In genomic region chr5:59125961-59126360, GRCh38 we compare ENCODE assay signal across 11 cellular contexts.
DNase-seq lines count a peak whose midpoint lies in the region; TF ChIP-seq lines count a peak whose summit lies in the region.
"Had no signal": no experiment of that assay in that cellular context is flagged by ENCODE, and none has a peak within 500 bp of the region (broad histone marks: within the 10 kb centered on the region; RNA-seq: fewer than 3 reads in every experiment).

No MANE protein-coding gene starts in this region.

- H3K4me3 ChIP-seq in HEK293 (ENCODE audit: low read depth, low read length) = no peak overlapping the region
- no peak overlapping the region for H3K4me3 ChIP-seq in brain microvascular endothelial cell (ENCODE audit: low read depth, low read length)
- peak overlapping the region; percentile 26 to 60 for H3K4me3 ChIP-seq in muscle layer of duodenum (ENCODE audit: low read depth in 1 of 2, low read length in 2 of 2)
- peak overlapping the region; percentile 40 for H3K4me3 ChIP-seq in suprapubic skin

- in situ Hi-C loops in brain microvascular endothelial cell (cut with HindIII; ENCODE audit: low pct_ligation_motif_present, low sequenced_read_pairs) = no loop called here

- H3K27me3 ChIP-seq in brain microvascular endothelial cell (replicated peaks) = no peaks in the 10 kb centered on the region
- no peaks in the 10 kb centered on the region for H3K27me3 ChIP-seq in muscle layer of duodenum (ENCODE audit: low read depth, low read length)
- no peaks in the 10 kb centered on the region for H3K27me3 ChIP-seq in suprapubic skin

- H3K9me3 ChIP-seq in HEK293 (ENCODE audit: control insufficient read depth, insufficient read depth, low read depth, low read length) (no peaks in the 10 kb centered on the region), muscle layer of duodenum (ENCODE audit: control insufficient read depth in 1 of 2, low read length in 2 of 2) (no peaks in the 10 kb centered on the region), suprapubic skin (no peaks in the 10 kb centered on the region)
- H3K9me3 ChIP-seq: thoracic aorta had no signal

- H3K27ac ChIP-seq in HEK293 (ENCODE audit: extremely low read depth, low read depth, low read length) (no peak overlapping the region), brain microvascular endothelial cell (peak overlapping the region; percentile 96), muscle layer of duodenum (ENCODE audit: low read length) (peak overlapping the region; percentile 87), suprapubic skin (no peak overlapping the region)
- H3K27ac ChIP-seq: thoracic aorta had no signal

- TF ChIP-seq EP300 in suprapubic skin (IDR thresholded peaks at IDR 0.05) = no peak

- H3K4me1 ChIP-seq in HEK293 (ENCODE audit: control insufficient read depth, insufficient read depth, low read length) (peaks cover 36% of the 10 kb centered on the region), muscle layer of duodenum (ENCODE audit: control insufficient read depth in 1 of 2, insufficient read depth in 2 of 2, low read length in 2 of 2) (peaks cover 17 to 23% of the 10 kb centered on the region in 2 donors), suprapubic skin (peaks cover 17% of the 10 kb centered on the region)

- CTCF ChIA-PET in HEK293 (lab: Yijun Ruan, JAX) = interaction anchor here (0.6 kb wide), 1 partner anchor 56 kb away, joined by 3 read pairs; no protein-coding TSS in a partner anchor

- TF ChIP-seq CTCF in HEK293 (tag by site-specific recombination; IDR thresholded peaks at IDR 0.05) (no peak), brain microvascular endothelial cell (IDR thresholded peaks at IDR 0.05; ENCODE audit: low read depth, low read length, missing control alignments) (no peak), suprapubic skin (IDR thresholded peaks at IDR 0.05) (no peak)

- TF ChIP-seq POLR2A in suprapubic skin (IDR thresholded peaks at IDR 0.05) = no peak

- 67% methylated on average over 2 of the region's 2 CpGs for WGBS in suprapubic skin

- H3K36me3 ChIP-seq in HEK293 (ENCODE audit: control insufficient read depth in 2 of 2, insufficient read depth in 1 of 2, low read length in 2 of 2) = no peaks in the 10 kb centered on the region
- H3K36me3 ChIP-seq in brain microvascular endothelial cell (replicated peaks) = no peaks in the 10 kb centered on the region
- H3K36me3 ChIP-seq in muscle layer of duodenum (ENCODE audit: control insufficient read depth in 1 of 2, insufficient read depth in 2 of 2, low read length in 2 of 2) = no peaks in the 10 kb centered on the region
- H3K36me3 ChIP-seq in suprapubic skin = no peaks in the 10 kb centered on the region
- H3K36me3 ChIP-seq: thoracic aorta had no signal

- POLR2A ChIA-PET in HEK293 (lab: Yijun Ruan, JAX) = no interaction called here

- DNase-seq in brain microvascular endothelial cell = no peak
- DNase-seq in suprapubic skin (ENCODE audit: low spot score in 2 of 2) = no peak
- no peak for DNase-seq in LoVo (ENCODE audit: low spot score)
- DNase-seq in stimulated activated CD8-positive, alpha-beta memory T cell treated with anti-CD3 and anti-CD28 coated beads, Interleukin-4, amount 100 ng/mL, for 48 hours = no peak
- DNase-seq in NCI-H1417 treated with DMSO at 0.1 percent for 48 hours (lab: John Stamatoyannopoulos, UW) = no peak
- DNase-seq: DMS 273 treated with DMSO at 0.1 percent for 48 hours; effector CD4-positive, alpha-beta T cell; NCI-H1694 treated with DMSO at 0.1 percent for 48 hours had no signal

TF ChIP-seq in HEK293, 187 proteins besides CTCF, POLR2A, EP300 and RAD21:
- TF ChIP-seq ZNF366 (tag by site-specific recombination; conservative IDR thresholded peaks at IDR 0.05) = peak; percentile 83
- no peak for TF ChIP-seq ZBTB48 (tag by site-specific recombination; IDR thresholded peaks at IDR 0.05)
- peak; percentile 45; the same call in 1 of the 2 replicates for TF ChIP-seq ZNF596 (tag by site-specific recombination; IDR thresholded peaks at IDR 0.05)
- peak; percentile 72 for TF ChIP-seq PRDM1 (tag by site-specific recombination; IDR thresholded peaks at IDR 0.05)

Comparison
In these comparisons a context has a peak if more than half of its experiments do, and no peak if none do; other contexts are left out.
1. H3K27ac ChIP-seq: peak in brain microvascular endothelial cell (single experiment) and muscle layer of duodenum (single experiment); none in HEK293 (single experiment) and suprapubic skin (single experiment).
2. H3K4me3 ChIP-seq: peak in muscle layer of duodenum (2 of 2) and suprapubic skin (single experiment); none in HEK293 (single experiment) and brain microvascular endothelial cell (single experiment).